Comparison of ENCODE assay signal across 8 cellular contexts in the genomic region with DNA sequence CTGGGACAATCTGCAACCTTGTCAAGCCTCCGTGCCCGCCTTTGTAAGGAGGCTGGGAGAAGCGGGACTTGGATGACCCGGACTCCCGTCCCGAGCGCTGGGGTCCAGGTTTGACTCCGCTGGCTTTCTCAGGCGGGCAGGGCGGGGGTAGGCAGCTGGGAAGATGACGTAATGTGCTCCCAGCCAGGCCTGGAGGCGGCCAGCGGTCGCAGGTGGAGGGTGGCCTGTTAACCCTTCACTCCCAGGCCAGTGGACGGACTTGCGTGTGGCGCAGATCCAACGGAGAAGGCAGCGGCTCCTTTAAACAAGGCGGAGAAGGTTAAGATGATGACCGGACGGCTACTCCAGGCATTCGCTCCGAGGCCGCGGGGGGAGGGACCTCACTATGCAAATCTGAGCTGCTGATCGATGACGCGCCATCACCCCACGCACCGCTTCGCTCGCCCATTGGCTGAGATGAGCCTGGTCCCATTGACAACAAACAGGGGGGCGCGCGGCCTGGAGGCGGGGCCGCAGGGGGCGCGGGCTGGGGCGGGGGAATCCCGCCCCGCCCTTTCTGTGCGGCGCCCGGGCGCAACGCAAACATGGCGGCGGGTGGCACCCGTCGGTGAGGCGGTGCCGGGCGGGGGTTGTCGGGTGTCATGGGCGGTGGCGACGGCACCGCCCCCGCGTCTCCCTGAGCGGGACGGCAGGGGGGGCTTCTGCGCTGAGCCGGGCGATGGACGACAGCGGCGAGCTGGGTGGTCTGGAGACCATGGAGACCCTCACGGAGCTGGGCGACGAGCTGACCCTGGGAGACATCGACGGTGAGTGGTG. TPM values are rescaled to one million over a fixed set of nuclear protein-coding genes. Genes with fewer than 3 reads are reported as not detected.
DNase-seq lines count a peak whose midpoint lies in the region; ATAC-seq and TF ChIP-seq lines count a peak whose summit lies in the region.

A gene (plus strand): TSS at position 553 of the 816 bp plus-strand sequence. CDS start 166 bp downstream, at position 719.

- intact Hi-C loops in spleen (cut with DNase I; ENCODE audit: low total_unique reads), result no loop called here

- H3K27me3 ChIP-seq in spleen (replicated peaks in 1 of 7), result no peaks in the 10 kb centered on the region

- peak; percentile 63 to 73 (median 71) for TF ChIP-seq POLR2A in spleen (IDR thresholded peaks at IDR 0.05)

- H3K9me3 ChIP-seq in spleen, result no peaks in the 10 kb centered on the region

- ATAC-seq in GM19023 (IDR thresholded peaks at IDR 0.05; ENCODE audit: unreplicated experiment) (peak; percentile 90), HG03280 (IDR thresholded peaks at IDR 0.05; ENCODE audit: unreplicated experiment) (peak; percentile 85)

- H3K4me3 ChIP-seq in spleen, result peak within 1 kb of the TSS; percentile 71 to 97 (median 86)

- TF ChIP-seq CTCF in AG09319 (IDR thresholded peaks at IDR 0.05; ENCODE audit: low read depth, low read length) (no peak), spleen (IDR thresholded peaks at IDR 0.05 in 8 of 11, conservative IDR thresholded peaks at IDR 0.05 in 3 of 11) (peak in 3 of 11 experiments; percentile 8 to 34 (median 13))

- peaks cover 0 to 21% (median 12%) of the 10 kb centered on the region in 6 donors for H3K36me3 ChIP-seq in spleen

- WGBS in spleen, 5 donors, result 0 to 1% (median 0%) methylated on average over 33 to 75 of the region's 75 CpGs

- H3K27ac ChIP-seq in spleen, result peak within 1 kb of the TSS; percentile 90 to 98 (median 96)

- H3K4me1 ChIP-seq in spleen, result peaks cover 13 to 70% (median 40%) of the 10 kb centered on the region in 6 donors

- peak; percentile 99 for DNase-seq in AG09319 (ENCODE audit: extremely low read depth, low read depth)
- peak; percentile 95 for DNase-seq in NCI-H345 treated with DMSO at 0.1 percent for 48 hours (lab: John Stamatoyannopoulos, UW; ENCODE audit: unreplicated experiment)
- peak; percentile 95 to 98 (median 96) for DNase-seq in activated CD4-positive, CD25-positive, alpha-beta regulatory T cell (lab: John Stamatoyannopoulos, UW)
- DNase-seq in central memory CD4-positive, alpha-beta T cell, result peak; percentile 98
- peak; percentile 98 for DNase-seq in inferior parietal cortex (ENCODE audit: extremely low spot score)
- peak; percentile 99 for DNase-seq in spleen

RNA-seq across cellular contexts. Expression of the gene that starts here (rescaled TPM):
- 100 to 1,000 TPM in 1 of 7 donors, 10 to 100 TPM in 6; 47.6 to 104 (median 64.0) TPM for total RNA-seq in spleen
- 10 to 100 TPM; 19.4 to 49.4 (median 29.7) TPM for polyA plus RNA-seq in spleen

Comparison
In these comparisons a context has a peak if more than half of its experiments do, and no peak if none do; other contexts are left out.
1. Peak in every context shown above with its lines: DNase-seq, ATAC-seq, H3K4me3 ChIP-seq and H3K27ac ChIP-seq.